ENCODE assay signal across 8 cellular contexts in genomic region chr2:156320491-156320896, GRCh38. TPM values are rescaled to one million over a fixed set of nuclear protein-coding genes. Genes with fewer than 3 reads are reported as not detected.
DNase-seq lines count a peak whose midpoint lies in the region; ATAC-seq and TF ChIP-seq lines count a peak whose summit lies in the region.

No MANE protein-coding gene starts in this region.

- no peaks in the 10 kb centered on the region for H3K9me2 ChIP-seq in hepatocyte (replicated peaks; ENCODE audit: insufficient read depth)

- POLR2A ChIA-PET in Caco-2 (lab: Charles Lee) = no interaction called here
- POLR2A ChIA-PET in CD4-positive, alpha-beta T cell (lab: Charles Lee) = interaction anchor here (1.5 kb wide), 1 partner anchor 11 kb away, joined by 5 read pairs; the partner anchor contains the start of gene NR4A2

- peaks cover 90% of the 10 kb centered on the region for H3K27me3 Mint-ChIP-seq in activated naive CD8-positive, alpha-beta T cell treated with anti-CD3 and anti-CD28 coated beads for 36 hours
- peaks cover 3% of the 10 kb centered on the region for H3K27me3 Mint-ChIP-seq in Caco-2 (ENCODE audit: insufficient read depth, unreplicated experiment)
- peaks cover 88% of the 10 kb centered on the region for H3K27me3 Mint-ChIP-seq in CD4-positive, alpha-beta T cell

- H3K27ac ChIP-seq in hepatocyte (no peak overlapping the region), gastrocnemius medialis (peak overlapping the region; percentile 59 to 66 (median 62))
- no peak overlapping the region for H3K27ac ChIP-seq in CD4-positive, alpha-beta T cell (ENCODE audit: low read depth, low read length)

- H3K4me2 ChIP-seq in hepatocyte = peak overlapping the region; percentile 80

- peaks cover 41% of the 10 kb centered on the region for H3K4me1 Mint-ChIP-seq in activated naive CD8-positive, alpha-beta T cell treated with anti-CD3 and anti-CD28 coated beads for 36 hours
- no peaks in the 10 kb centered on the region for H3K4me1 Mint-ChIP-seq in Caco-2 (ENCODE audit: low read depth, unreplicated experiment)
- peaks cover 40% of the 10 kb centered on the region for H3K4me1 Mint-ChIP-seq in CD4-positive, alpha-beta T cell (ENCODE audit: low read depth)

- H3K4me3 Mint-ChIP-seq in activated naive CD8-positive, alpha-beta T cell treated with anti-CD3 and anti-CD28 coated beads for 36 hours = peak overlapping the region; percentile 32
- no peak overlapping the region for H3K4me3 Mint-ChIP-seq in Caco-2 (ENCODE audit: unreplicated experiment)
- H3K4me3 Mint-ChIP-seq in CD4-positive, alpha-beta T cell = no peak overlapping the region

- H3K4me1 ChIP-seq in hepatocyte (ENCODE audit: insufficient read depth) = no peaks in the 10 kb centered on the region
- peaks cover 11 to 16% of the 10 kb centered on the region in 2 donors for H3K4me1 ChIP-seq in gastrocnemius medialis
- no peaks in the 10 kb centered on the region for H3K4me1 ChIP-seq in Caco-2

- TF ChIP-seq CTCF in hepatocyte (IDR thresholded peaks at IDR 0.05; ENCODE audit: poor library complexity) = no peak
- no peak for TF ChIP-seq CTCF in gastrocnemius medialis (IDR thresholded peaks at IDR 0.05 in 4 of 5, conservative IDR thresholded peaks at IDR 0.05 in 1 of 5)
- no peak for TF ChIP-seq CTCF in Caco-2 (IDR thresholded peaks at IDR 0.05; ENCODE audit: insufficient read depth in 1 of 2, low read depth in 1 of 2, low read length in 1 of 2, severe bottlenecking in 1 of 2, unreplicated experiment in 1 of 2)
- TF ChIP-seq CTCF in CD4-positive, alpha-beta T cell (IDR thresholded peaks at IDR 0.05) = no peak

- no peaks in the 10 kb centered on the region for H4K20me1 ChIP-seq in hepatocyte (ENCODE audit: insufficient read depth, poor library complexity, severe bottlenecking)

- ATAC-seq in gastrocnemius medialis (peak in 1 of 2 donors; percentile 41), HG03108 (IDR thresholded peaks at IDR 0.05; ENCODE audit: unreplicated experiment) (no peak), GM19452 (IDR thresholded peaks at IDR 0.05; ENCODE audit: unreplicated experiment) (no peak)
- no peak for ATAC-seq in CD4-positive, alpha-beta T cell (ENCODE audit: poor library complexity)

- CTCF ChIA-PET in Caco-2 (lab: Charles Lee) = no interaction called here
- CTCF ChIA-PET in CD4-positive, alpha-beta T cell (lab: Charles Lee) = no interaction called here

- H3K9me3 Mint-ChIP-seq in activated naive CD8-positive, alpha-beta T cell treated with anti-CD3 and anti-CD28 coated beads for 36 hours = no peaks in the 10 kb centered on the region
- peaks cover 10% of the 10 kb centered on the region for H3K9me3 Mint-ChIP-seq in Caco-2 (ENCODE audit: unreplicated experiment)
- H3K9me3 Mint-ChIP-seq in CD4-positive, alpha-beta T cell = no peaks in the 10 kb centered on the region

- 49% methylated on average over 27 of the region's 28 CpGs for WGBS in hepatocyte (ENCODE audit: low lambda C conversion rate, missing lambda C conversion rate)

- in situ Hi-C loops in gastrocnemius medialis (cut with MboI; ENCODE audit: low sequenced_read_pairs in 4 of 4) = no loop called here

- no peak overlapping the region for H3K27ac Mint-ChIP-seq in activated naive CD8-positive, alpha-beta T cell treated with anti-CD3 and anti-CD28 coated beads for 36 hours
- H3K27ac Mint-ChIP-seq in Caco-2 (ENCODE audit: unreplicated experiment) = no peak overlapping the region
- H3K27ac Mint-ChIP-seq in CD4-positive, alpha-beta T cell = no peak overlapping the region

- no peaks in the 10 kb centered on the region for H3K9me3 ChIP-seq in hepatocyte (ENCODE audit: low read depth)
- H3K9me3 ChIP-seq in gastrocnemius medialis = no peaks in the 10 kb centered on the region
- no peaks in the 10 kb centered on the region for H3K9me3 ChIP-seq in Caco-2
- H3K9me3 ChIP-seq in CD4-positive, alpha-beta T cell (ENCODE audit: control insufficient read depth, low read length) = no peaks in the 10 kb centered on the region

- no TSS peak for BruUV-seq in Caco-2 (replicated peaks; lab: Mats Ljungman, UMichigan)

- peak overlapping the region; percentile 20 for H2AFZ ChIP-seq in hepatocyte

- H3K79me2 ChIP-seq in hepatocyte = no peaks in the 10 kb centered on the region

- H3K36me3 ChIP-seq in hepatocyte (replicated peaks; ENCODE audit: insufficient read depth, low read depth) = no peaks in the 10 kb centered on the region
- peaks cover 0 to 1% of the 10 kb centered on the region in 2 donors for H3K36me3 ChIP-seq in gastrocnemius medialis
- no peaks in the 10 kb centered on the region for H3K36me3 ChIP-seq in Caco-2 (ENCODE audit: control insufficient read depth, insufficient read depth, low read length)

- peak; percentile 54 for DNase-seq in ELR (ENCODE audit: low read depth)
- no peak for DNase-seq in activated naive CD8-positive, alpha-beta T cell treated with anti-CD3 and anti-CD28 coated beads for 36 hours
- DNase-seq in hepatocyte (ENCODE audit: low spot score) = no peak
- no peak for DNase-seq in gastrocnemius medialis
- no peak for DNase-seq in Caco-2
- no peak for DNase-seq in CD4-positive, alpha-beta T cell

- H3K36me3 Mint-ChIP-seq in activated naive CD8-positive, alpha-beta T cell treated with anti-CD3 and anti-CD28 coated beads for 36 hours = peaks cover 32% of the 10 kb centered on the region
- H3K36me3 Mint-ChIP-seq in Caco-2 (ENCODE audit: insufficient read depth, unreplicated experiment) = no peaks in the 10 kb centered on the region
- peaks cover 4% of the 10 kb centered on the region for H3K36me3 Mint-ChIP-seq in CD4-positive, alpha-beta T cell (ENCODE audit: low read depth)

- H3K4me3 ChIP-seq in hepatocyte (no peak overlapping the region), gastrocnemius medialis (peak overlapping the region; percentile 47 to 59 (median 52)), Caco-2 (ENCODE audit: low read depth, low read length) (no peak overlapping the region)

- TF ChIP-seq POLR2A in gastrocnemius medialis (IDR thresholded peaks at IDR 0.05) = peak in 1 of 2 donors; percentile 1

- intact Hi-C loops in gastrocnemius medialis (cut with DNase I; ENCODE audit: low total_unique reads) (no loop called here), Caco-2 (cut with micrococcal nuclease; ENCODE audit: unreplicated experiment) (no loop called here)
- intact Hi-C loops in CD4-positive, alpha-beta T cell (cut with DNase I, micrococcal nuclease) = loop anchor here (10.0 kb wide), 3 partner anchors 126 to 1574 kb away; no protein-coding TSS in a partner anchor

- H3K27me3 ChIP-seq in hepatocyte (peaks cover 52% of the 10 kb centered on the region), gastrocnemius medialis (peaks cover 30 to 39% (median 38%) of the 10 kb centered on the region in 3 donors), Caco-2 (replicated peaks; ENCODE audit: control insufficient read depth, insufficient read depth, low read length) (no peaks in the 10 kb centered on the region)
- H3K27me3 ChIP-seq in CD4-positive, alpha-beta T cell (ENCODE audit: control insufficient read depth, insufficient read depth, low read length) = peaks cover 73% of the 10 kb centered on the region

RNA-seq across cellular contexts. Expression of gene NR4A2, which starts 12.0 kb away (rescaled TPM):
- total RNA-seq in activated naive CD8-positive, alpha-beta T cell treated with anti-CD3 and anti-CD28 coated beads for 36 hours = 10 to 100 TPM; 47.7 to 49.9 TPM
- total RNA-seq in hepatocyte (1.7 and 2.3 TPM in 2 replicates), gastrocnemius medialis (1 to 10 TPM in 3 of 4 donors, under 1 TPM in 1; 0.76 to 4.4 (median 1.6) TPM), Caco-2 (2022) (0.91 and 0.97 TPM in 2 replicates)
- polyA plus RNA-seq in hepatocyte = 4.5 and 5.8 TPM in 2 replicates
- 100 to 1,000 TPM; 290 to 319 TPM for total RNA-seq in CD4-positive, alpha-beta T cell

Comparison
In these comparisons a context has a peak if more than half of its experiments do, and no peak if none do; other contexts are left out.
1. H3K27ac ChIP-seq: peak in gastrocnemius medialis (4 of 4); none in hepatocyte (single experiment) and CD4-positive, alpha-beta T cell (single experiment).
2. H3K4me3 ChIP-seq: peak in gastrocnemius medialis (4 of 4); none in hepatocyte (single experiment) and Caco-2 (single experiment).
3. RNA of gene NR4A2, which starts 12.0 kb away (total RNA-seq): 290 to 319 TPM in CD4-positive, alpha-beta T cell and 47.7 to 49.9 TPM in activated naive CD8-positive, alpha-beta T cell treated with anti-CD3 and anti-CD28 coated beads for 36 hours; 1.7 to 2.3 TPM in hepatocyte, 0.76 to 4.4 TPM in gastrocnemius medialis and 0.91 to 0.97 TPM in Caco-2; every median in the first group is over 4 times any median in the second.
4. intact Hi-C loops: an anchor here in CD4-positive, alpha-beta T cell (10.0 kb wide); none called in gastrocnemius medialis and Caco-2.